29 cellular contexts compared by ENCODE assay signal in the genomic region with DNA sequence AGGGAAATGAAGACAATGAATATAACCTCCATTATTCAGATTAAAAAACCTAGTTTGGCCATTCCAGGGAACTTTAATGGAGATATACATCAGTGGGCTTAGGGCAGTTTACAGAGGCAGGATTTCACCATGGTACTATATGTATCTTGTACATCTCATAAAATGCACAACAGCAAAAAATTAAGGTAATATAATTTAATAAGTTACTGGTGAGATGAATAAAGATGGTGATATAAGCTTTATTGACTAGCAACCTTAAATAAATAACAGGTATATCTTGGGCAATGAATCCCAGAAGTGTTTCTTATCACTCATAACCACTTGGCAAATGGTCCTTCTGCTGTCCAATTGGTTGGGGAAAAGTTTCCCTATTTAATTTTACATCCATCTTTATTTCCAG. TPM values are rescaled to one million over a fixed set of nuclear protein-coding genes. Genes with fewer than 3 reads are reported as not detected.
"Had no signal": no experiment of that assay in that cellular context is flagged by ENCODE, and none has a peak within 500 bp of the region (broad histone marks: within the 10 kb centered on the region; RNA-seq: fewer than 3 reads in every experiment).

No MANE protein-coding gene starts in this region.

- H3K4me1 Mint-ChIP-seq: IgD-negative memory B cell had no signal

- ATAC-seq: K562, Panc1 had no signal

- H3K9me3 ChIP-seq: SK-N-SH had no signal

- DNase-seq: Kasumi-1; MV-4-11; NCI-H1048; NCI-H1105; NCI-H1417; NCI-H1436 treated with DMSO at 0.1 percent for 48 hours; NCI-H1694 treated with DMSO at 0.1 percent for 48 hours; NCI-H1930; NCI-H2081; NCI-H2107; NCI-H2227 treated with DMSO at 0.1 percent for 48 hours; NCI-H524; NCI-H526 treated with DMSO at 0.1 percent for 48 hours; NCI-H748 treated with DMSO at 0.1 percent for 48 hours; NK-92 treated with Interleukin-12 subunit alpha and Interleukin-12 subunit beta, amount 100 ng/mL, for 24 hours; SHP77; SK-N-SH had no signal

- H3K4me3 ChIP-seq: K562 had no signal

- H3K9me3 Mint-ChIP-seq: IgD-negative memory B cell had no signal

- FAIRE-seq: HTR-8/SVneo, K562 had no signal

- H3K4me3 Mint-ChIP-seq: IgD-negative memory B cell had no signal

- H3K27ac Mint-ChIP-seq: IgD-negative memory B cell had no signal

- H3K36me3 Mint-ChIP-seq: IgD-negative memory B cell had no signal

- H3K27ac ChIP-seq: HL-60, KMS-11, RWPE1 had no signal

RNA-seq across cellular contexts. Expression of gene XCL1, which starts 29.0 kb away (rescaled TPM):
- total RNA-seq: K562, MCF 10A, NCI-H460, OCI-LY7, PC-3, SK-MEL-5 had no signal
- polyA plus RNA-seq: SK-N-SH had no signal
